14 cellular contexts compared by ENCODE assay signal in genomic region chr2:12317853-12318426, GRCh38.
DNase-seq lines count a peak whose midpoint lies in the region; ATAC-seq and TF ChIP-seq lines count a peak whose summit lies in the region.
"Had no signal": no experiment of that assay in that cellular context is flagged by ENCODE, and none has a peak within 500 bp of the region (broad histone marks: within the 10 kb centered on the region; RNA-seq: fewer than 3 reads in every experiment).

No MANE protein-coding gene starts in this region.

- H3K4me1 ChIP-seq in body of pancreas = no peaks in the 10 kb centered on the region
- peaks cover 8% of the 10 kb centered on the region for H3K4me1 ChIP-seq in GM23338 (ENCODE audit: insufficient read depth)

- ATAC-seq in body of pancreas (peak; percentile 45), GM23338 (no peak), HG03135 (IDR thresholded peaks at IDR 0.05; ENCODE audit: unreplicated experiment) (no peak), HG02678 (IDR thresholded peaks at IDR 0.05; ENCODE audit: unreplicated experiment) (no peak)
- ATAC-seq: stimulated activated naive CD8-positive, alpha-beta T cell treated with anti-CD3 and anti-CD28 coated beads, Interleukin-15, Interleukin-2, amounts not matched to agents 100 U/mL and 50 U/mL, for 24 hours had no signal

- intact Hi-C loops in body of pancreas (cut with DNase I) = no loop called here

- peaks cover 71% of the 10 kb centered on the region for H3K4me1 Mint-ChIP-seq in HFFc6 (ENCODE audit: low read depth)
- peaks cover 22% of the 10 kb centered on the region for H3K4me1 Mint-ChIP-seq in GM23338

- peaks cover 7% of the 10 kb centered on the region; the same call in 1 of the 2 replicates for H3K27me3 Mint-ChIP-seq in HFFc6 (ENCODE audit: insufficient read depth)
- no peaks in the 10 kb centered on the region for H3K27me3 Mint-ChIP-seq in GM23338 (ENCODE audit: insufficient read depth, low read depth, poor library complexity)
- H3K27me3 Mint-ChIP-seq: brain had no signal

- peaks cover 15% of the 10 kb centered on the region; the same call in 1 of the 2 replicates for H3K9me2 ChIP-seq in GM23338 (ENCODE audit: insufficient read depth)

- H3K27me3 ChIP-seq in body of pancreas (no peaks in the 10 kb centered on the region), GM23338 (ENCODE audit: insufficient read depth) (no peaks in the 10 kb centered on the region)
- H3K27me3 ChIP-seq: spleen had no signal

- H3K4me3 ChIP-seq in body of pancreas (no peak overlapping the region), GM23338 (no peak overlapping the region)
- H3K4me3 ChIP-seq: spleen had no signal

- H3K4me2 ChIP-seq in GM23338 = no peak overlapping the region

- H3K27ac ChIP-seq in body of pancreas (no peak overlapping the region), GM23338 (ENCODE audit: low read depth) (no peak overlapping the region)
- H3K27ac ChIP-seq: spleen had no signal

- H3F3A ChIP-seq in GM23338 (replicated peaks; ENCODE audit: low read depth) = peaks cover 6% of the 10 kb centered on the region; the same call in 1 of the 2 replicates

- no peak overlapping the region for H2AFZ ChIP-seq in GM23338

- no peaks in the 10 kb centered on the region for H3K36me3 ChIP-seq in body of pancreas (replicated peaks in 1 of 2; ENCODE audit: insufficient read depth in 1 of 2, low read depth in 2 of 2)
- H3K36me3 ChIP-seq in GM23338 (ENCODE audit: insufficient read depth) = no peaks in the 10 kb centered on the region
- H3K36me3 ChIP-seq: spleen had no signal

- TF ChIP-seq CTCF in HFFc6 (IDR thresholded peaks at IDR 0.05) (peak; percentile 57), body of pancreas (IDR thresholded peaks at IDR 0.05) (no peak), GM23338 (conservative IDR thresholded peaks at IDR 0.05; ENCODE audit: low read depth in 2 of 2) (no peak)

- peak overlapping the region; percentile 98 for H3K27ac Mint-ChIP-seq in HFFc6
- no peak overlapping the region for H3K27ac Mint-ChIP-seq in GM23338

- no peaks in the 10 kb centered on the region for H3K9me3 ChIP-seq in body of pancreas
- H3K9me3 ChIP-seq: spleen had no signal

- H3K36me3 Mint-ChIP-seq in HFFc6 (ENCODE audit: low read depth) (no peaks in the 10 kb centered on the region), GM23338 (ENCODE audit: low read depth) (no peaks in the 10 kb centered on the region; the same call in 2 of the 3 replicates)
- H3K36me3 Mint-ChIP-seq: brain, immature natural killer cell had no signal

- H3K4me3 Mint-ChIP-seq in HFFc6 = peak overlapping the region; percentile 73
- no peak overlapping the region for H3K4me3 Mint-ChIP-seq in GM23338
- H3K4me3 Mint-ChIP-seq: brain had no signal

- WGBS in body of pancreas, 2 donors = 70 to 77% methylated on average over 4 to 5 of the region's 5 CpGs

- H3K9me3 Mint-ChIP-seq in HFFc6 (no peaks in the 10 kb centered on the region), GM23338 (no peaks in the 10 kb centered on the region; the same call in 2 of the 3 replicates)
- H3K9me3 Mint-ChIP-seq: immature natural killer cell had no signal

- peak; percentile 94 for DNase-seq in HFFc6
- DNase-seq in body of pancreas = peak in 1 of 4 donors; percentile 19
- DNase-seq in iris pigment epithelial cell (ENCODE audit: low read depth) = peak; percentile 93
- peak; percentile 16 for DNase-seq in superior temporal gyrus (ENCODE audit: extremely low spot score)
- DNase-seq in GM23338 (ENCODE audit: low spot score) = no peak
- DNase-seq in NCI-H2196 (lab: John Stamatoyannopoulos, UW; ENCODE audit: unreplicated experiment) = no peak
- DNase-seq: activated CD4-positive, alpha-beta T cell treated with anti-CD3 and anti-CD28 coated beads, Interleukin-2, amount 50 U/mL, for 4 hours; NCI-H1436 treated with DMSO at 0.1 percent for 48 hours; spleen; stimulated activated naive CD8-positive, alpha-beta T cell treated with anti-CD3 and anti-CD28 coated beads, Interleukin-15, Interleukin-2, amounts not matched to agents 100 U/mL and 50 U/mL, for 24 hours had no signal

- H4K20me1 ChIP-seq in GM23338 (replicated peaks; ENCODE audit: insufficient read depth) = no peaks in the 10 kb centered on the region

- no peaks in the 10 kb centered on the region for H3K79me2 ChIP-seq in GM23338 (replicated peaks; ENCODE audit: insufficient read depth)

- TF ChIP-seq POLR2A in body of pancreas (IDR thresholded peaks at IDR 0.05) = no peak

TF ChIP-seq in GM23338, 12 proteins besides CTCF, POLR2A, EP300 and RAD21:
- no peak for TF ChIP-seq JUNB (IDR thresholded peaks at IDR 0.05; ENCODE audit: unreplicated experiment)
- no peak for TF ChIP-seq POLR2AphosphoS5 (IDR thresholded peaks at IDR 0.05; ENCODE audit: low read depth)
- TF ChIP-seq ETS1 (IDR thresholded peaks at IDR 0.05) = no peak
- no peak for TF ChIP-seq ZNF462 (CRISPR knock-in tag; IDR thresholded peaks at IDR 0.05)
- no peak for TF ChIP-seq EZH2phosphoT487 (IDR thresholded peaks at IDR 0.05; ENCODE audit: unreplicated experiment)
- TF ChIP-seq ZNF331 (CRISPR knock-in tag; IDR thresholded peaks at IDR 0.05; ENCODE audit: low read depth) = no peak
- TF ChIP-seq CREB1 (CRISPR knock-in tag; IDR thresholded peaks at IDR 0.05; ENCODE audit: low read depth) = no peak
- TF ChIP-seq ZNF114 (CRISPR knock-in tag; IDR thresholded peaks at IDR 0.05) = no peak

Comparison
In these comparisons a context has a peak if more than half of its experiments do, and no peak if none do; other contexts are left out.
1. DNase-seq: peak in HFFc6 (single experiment), iris pigment epithelial cell (single experiment) and superior temporal gyrus (single experiment); none in GM23338 (single experiment) and NCI-H2196 (single experiment).